10 cellular contexts compared by ENCODE assay signal in the genomic region with DNA sequence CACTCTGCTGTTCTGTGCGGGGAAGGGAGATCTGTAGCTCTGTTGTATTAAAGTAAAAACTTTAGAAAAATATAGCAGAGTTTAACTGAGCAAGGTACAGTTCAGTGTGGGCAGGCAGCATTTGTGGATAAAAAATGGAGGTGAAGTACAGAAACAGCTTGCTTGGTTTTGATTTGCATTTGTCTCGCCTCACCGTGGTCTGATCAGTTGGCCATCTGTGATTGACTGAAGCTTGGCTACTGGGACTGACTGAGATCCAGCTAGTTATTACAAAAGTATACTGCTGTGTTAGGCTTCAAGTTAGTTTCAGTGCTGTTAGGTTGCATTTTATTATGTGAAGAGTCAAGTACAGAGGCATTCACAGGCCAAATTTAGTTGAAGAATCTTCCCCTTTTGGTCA.
"Had no signal": no experiment of that assay in that cellular context is flagged by ENCODE, and none has a peak within 500 bp of the region (broad histone marks: within the 10 kb centered on the region; RNA-seq: fewer than 3 reads in every experiment).

No MANE protein-coding gene starts in this region.

- DNase-seq: activated CD4-positive, alpha-beta memory T cell treated with anti-CD3 and anti-CD28 coated beads for 36 hours; activated CD8-positive, alpha-beta memory T cell treated with anti-CD3 and anti-CD28 coated beads, Interleukin-2, amount 10 ng/mL, durations not matched to agents 7 days and 5 days; activated T-cell treated with anti-CD3 and anti-CD28 coated beads, Interleukin-2, amount 50 U/mL, for 1 hour; gastrocnemius medialis; heart left ventricle; immature natural killer cell; mesendoderm; occipital lobe; tibial artery had no signal

- ATAC-seq: activated CD8-positive, alpha-beta memory T cell treated with anti-CD3 and anti-CD28 coated beads, Interleukin-2, amount 10 ng/mL, durations not matched to agents 7 days and 5 days; gastrocnemius medialis; heart left ventricle; stimulated activated effector memory CD8-positive, alpha-beta T cell treated with anti-CD3 and anti-CD28 coated beads, Interleukin-12 subunit alpha, Interleukin-12 subunit beta, amount 100 ng/mL, for 72 hours had no signal
